In genomic region chr1:19894218-19894617, GRCh38 we compare ENCODE assay signal across 27 cellular contexts. TPM values are rescaled to one million over a fixed set of nuclear protein-coding genes. Genes with fewer than 3 reads are reported as not detected.
"Had no signal": no experiment of that assay in that cellular context is flagged by ENCODE, and none has a peak within 500 bp of the region (broad histone marks: within the 10 kb centered on the region; RNA-seq: fewer than 3 reads in every experiment).

No MANE protein-coding gene starts in this region.

- H3K4me1 ChIP-seq: psoas muscle, upper lobe of right lung had no signal

- H3K27me3 ChIP-seq: body of pancreas, cardiac muscle cell, gastroesophageal sphincter, ovary, upper lobe of right lung had no signal

- H3K9me3 ChIP-seq: body of pancreas, gastroesophageal sphincter, ovary, psoas muscle, upper lobe of right lung had no signal

- DNase-seq: activated CD4-positive, alpha-beta T cell treated with anti-CD3 and anti-CD28 coated beads, Interleukin-2, amount 50 U/mL, for 1 hour; activated CD4-positive, CD25-positive, alpha-beta regulatory T cell treated with anti-CD3 and anti-CD28 coated beads, Interleukin-2, amount 50 U/mL, for 72 hours; activated naive CD4-positive, alpha-beta T cell treated with Interleukin-2 at 50 U/mL for 16 hours; activated naive CD8-positive, alpha-beta T cell treated with anti-CD3 and anti-CD28 coated beads for 36 hours; activated T-cell treated with anti-CD3 and anti-CD28 coated beads, Interleukin-2, amount 50 U/mL, for 24 hours; amniotic stem cell; cortex of kidney; head of caudate nucleus; left colon; ovary; psoas muscle; right cardiac atrium; stimulated activated CD4-positive, alpha-beta T cell treated with anti-CD3 and anti-CD28 coated beads, Interleukin-4, amount 100 ng/mL, for 24 hours; stimulated activated naive CD4-positive, alpha-beta T cell treated with Interleukin-2 at 50 U/mL for 16 hours; upper lobe of right lung had no signal

- ATAC-seq: gastroesophageal sphincter; left colon; natural killer cell treated with Interleukin-12 subunit alpha and Interleukin-12 subunit beta and Interleukin-15 and Interleukin-18, amount 100 ng/mL, for 72 hours; psoas muscle; right cardiac atrium; upper lobe of right lung had no signal

- H3K4me3 ChIP-seq: body of pancreas, cardiac muscle cell, gastroesophageal sphincter, ovary, psoas muscle, upper lobe of right lung had no signal

- H3K27ac ChIP-seq: cardiac muscle cell, gastroesophageal sphincter, ovary, psoas muscle, upper lobe of right lung, VCaP had no signal

- H3K36me3 ChIP-seq: ovary had no signal

RNA-seq across cellular contexts. Expression of gene PLA2G2E, which starts 29.2 kb away (rescaled TPM):
- total RNA-seq: activated naive CD8-positive, alpha-beta T cell treated with anti-CD3 and anti-CD28 coated beads for 36 hours; activated T-helper 2 cell treated with anti-CD3 and anti-CD28 coated beads, Interferon-gamma antibody, Interleukin-2, Interleukin-4, amounts not matched to agents 10 μg/mL and 5 μg/mL and 100 μg/mL, durations not matched to agents 14 hours and 24 hours and 36 hours; body of pancreas; cardiac muscle cell; cerebellum; gastroesophageal sphincter; left colon; lower leg skin; natural killer cell treated with Interleukin-12 subunit alpha and Interleukin-12 subunit beta and Interleukin-15 and Interleukin-18, amount 100 ng/mL, for 72 hours; ovary; psoas muscle; right cardiac atrium; T-helper 2 cell treated with Interferon-gamma antibody and Interleukin-4, amounts not matched to agents 100 ng/mL and 5 ng/mL, for 36 hours; upper lobe of right lung had no signal
- polyA plus RNA-seq: cardiac muscle cell, esophagus, keratinocyte, ovary, psoas muscle, right cardiac atrium, thymus had no signal
